11 cellular contexts compared by ENCODE assay signal in genomic region chr10:26540601-26541000, GRCh38.
DNase-seq lines count a peak whose midpoint lies in the region; ATAC-seq, FAIRE-seq and TF ChIP-seq lines count a peak whose summit lies in the region.
"Had no signal": no experiment of that assay in that cellular context is flagged by ENCODE, and none has a peak within 500 bp of the region (broad histone marks: within the 10 kb centered on the region; RNA-seq: fewer than 3 reads in every experiment).

No MANE protein-coding gene starts in this region.

- H3K4me2 ChIP-seq in K562 (ENCODE audit: insufficient read depth, low read length) = no peak overlapping the region

- FAIRE-seq in K562 (lab: Jason Lieb, UNC) = no peak

- H3K79me2 ChIP-seq in K562 (ENCODE audit: control insufficient read depth, insufficient read depth, low read length) = no peaks in the 10 kb centered on the region

- H3K9me3 ChIP-seq in K562 (replicated peaks; ENCODE audit: control insufficient read depth, insufficient read depth, low read depth, low read length) (no peaks in the 10 kb centered on the region), esophagus muscularis mucosa (no peaks in the 10 kb centered on the region), BE2C (no peaks in the 10 kb centered on the region)
- H3K9me3 ChIP-seq: uterus had no signal

- H3K4me1 ChIP-seq in K562 (replicated peaks in 1 of 2; ENCODE audit: control insufficient read depth in 2 of 2, insufficient read depth in 2 of 2, low read length in 2 of 2) (no peaks in the 10 kb centered on the region), esophagus muscularis mucosa (no peaks in the 10 kb centered on the region), BE2C (no peaks in the 10 kb centered on the region)
- H3K4me1 ChIP-seq: uterus had no signal

- H3K4me3 ChIP-seq in K562 (no peak overlapping the region), esophagus muscularis mucosa (no peak overlapping the region), BE2C (ENCODE audit: low read depth, low read length) (no peak overlapping the region)
- H3K4me3 ChIP-seq: uterus had no signal

- TF ChIP-seq EP300 in K562 (IDR thresholded peaks at IDR 0.05; ENCODE audit: low read length) (no peak), esophagus muscularis mucosa (IDR thresholded peaks at IDR 0.05) (no peak)

- peak; percentile 49 for ATAC-seq in HG03378 (IDR thresholded peaks at IDR 0.05; ENCODE audit: unreplicated experiment)
- no peak for ATAC-seq in K562
- ATAC-seq in GM21390 (IDR thresholded peaks at IDR 0.05; ENCODE audit: unreplicated experiment) = no peak

- no TSS peak for BruUV-seq in K562 (replicated peaks; lab: Mats Ljungman, UMichigan)

- POLR2A ChIA-PET in K562 (lab: Yijun Ruan, JAX) = no interaction called here

- in situ Hi-C loops in GM13977 (cut with MboI; ENCODE audit: low pct_unique_long_range_greater_than_20kb, low sequenced_read_pairs, unreplicated experiment) = loop anchor here (25.0 kb wide), 1 partner anchor 203 kb away; no protein-coding TSS in a partner anchor
- in situ Hi-C loops in K562 (cut with MboI) = no loop called here

- H3K27ac ChIP-seq in K562 (ENCODE audit: extremely low read depth, low read depth, low read length) (no peak overlapping the region), esophagus muscularis mucosa (replicated peaks in 1 of 4) (no peak overlapping the region)
- H3K27ac ChIP-seq: uterus had no signal

- H3K9me1 ChIP-seq in K562 (ENCODE audit: control insufficient read depth, insufficient read depth, low read length) = no peaks in the 10 kb centered on the region

- no peak for TF ChIP-seq RAD21 in K562 (CRISPR knock-in tag; conservative IDR thresholded peaks at IDR 0.05 in 1 of 2, IDR thresholded peaks at IDR 0.05 in 1 of 2)

- H3K36me3 ChIP-seq in K562 (ENCODE audit: control insufficient read depth, insufficient read depth, low read length) (no peaks in the 10 kb centered on the region), esophagus muscularis mucosa (no peaks in the 10 kb centered on the region), BE2C (no peaks in the 10 kb centered on the region)
- H3K36me3 ChIP-seq: uterus had no signal

- no peak for TF ChIP-seq POLR2A in K562 (conservative IDR thresholded peaks at IDR 0.05)
- no peak for TF ChIP-seq POLR2A in esophagus muscularis mucosa (IDR thresholded peaks at IDR 0.05; ENCODE audit: low read depth)

- H3K9ac ChIP-seq in K562 (ENCODE audit: insufficient read depth in 1 of 2, low read depth in 2 of 2, low read length in 2 of 2) = no peak overlapping the region

- TF ChIP-seq CTCF in GM13977 (IDR thresholded peaks at IDR 0.05; ENCODE audit: extremely low read depth, insufficient read depth, missing control alignments) (no peak), K562 (IDR thresholded peaks at IDR 0.05 in 2 of 3, conservative IDR thresholded peaks at IDR 0.05 in 1 of 3; ENCODE audit: insufficient read depth in 2 of 3, low read depth in 1 of 3, low read length in 3 of 3) (no peak), esophagus muscularis mucosa (IDR thresholded peaks at IDR 0.05) (no peak), BE2C (IDR thresholded peaks at IDR 0.05; ENCODE audit: low read depth, low read length) (no peak)

- no peaks in the 10 kb centered on the region for H4K20me1 ChIP-seq in K562 (replicated peaks; ENCODE audit: control insufficient read depth, insufficient read depth, low read length)

- intact Hi-C loops in K562 (cut with micrococcal nuclease) = no loop called here
- intact Hi-C loops in esophagus muscularis mucosa (cut with DNase I) = no loop called here

- no peak overlapping the region for H2AFZ ChIP-seq in K562 (ENCODE audit: low read depth, low read length)

- 0% methylated on average over 5 of the region's 5 CpGs for WGBS in K562 (ENCODE audit: insufficient coverage, low coverage, missing lambda C conversion rate)
- WGBS in esophagus muscularis mucosa = 38% methylated on average over 5 of the region's 5 CpGs

- peaks cover 5 to 14% of the 10 kb centered on the region in 2 experiments; a peak in 2 of 5 replicates for H3K27me3 ChIP-seq in K562 (ENCODE audit: control insufficient read depth in 2 of 2, insufficient read depth in 2 of 2, low read length in 2 of 2)
- H3K27me3 ChIP-seq in esophagus muscularis mucosa = peaks cover 0 to 8% (median 0%) of the 10 kb centered on the region in 4 donors
- no peaks in the 10 kb centered on the region for H3K27me3 ChIP-seq in BE2C
- H3K27me3 ChIP-seq: uterus had no signal

- DNase-seq in Ammon's horn (ENCODE audit: low spot score) (peak; percentile 20), GM13977 (ENCODE audit: low spot score) (peak; percentile 34), K562 (ENCODE audit: extremely low read depth in 1 of 4, low spot score in 3 of 4) (peak in 1 of 4 experiments; percentile 12), esophagus muscularis mucosa (ENCODE audit: extremely low spot score) (no peak), BE2C (no peak), SHP77 (lab: John Stamatoyannopoulos, UW) (no peak)
- DNase-seq: dermis blood vessel endothelial cell, NCI-H146, uterus had no signal

- CTCF ChIA-PET in K562 (lab: Yijun Ruan, JAX; ENCODE audit: low intra/inter-chr PET ratio) = no interaction called here

TF ChIP-seq in K562, 482 proteins besides CTCF, POLR2A, EP300 and RAD21:
- TF ChIP-seq MYBL2 (IDR thresholded peaks at IDR 0.05; ENCODE audit: low read depth) (no peak), MYBL2 (CRISPR knock-in tag; IDR thresholded peaks at IDR 0.05; ENCODE audit: borderline replicate concordance) (no peak), RFX1 (IDR thresholded peaks at IDR 0.05) (peak; percentile 78)

Comparison
In these comparisons a context has a peak if more than half of its experiments do, and no peak if none do; other contexts are left out.
1. DNase-seq: peak in Ammon's horn (single experiment) and GM13977 (single experiment); none in esophagus muscularis mucosa (single experiment), BE2C (single experiment) and SHP77 (0 of 2).